ENCODE assay signal across 17 cellular contexts in the genomic region with DNA sequence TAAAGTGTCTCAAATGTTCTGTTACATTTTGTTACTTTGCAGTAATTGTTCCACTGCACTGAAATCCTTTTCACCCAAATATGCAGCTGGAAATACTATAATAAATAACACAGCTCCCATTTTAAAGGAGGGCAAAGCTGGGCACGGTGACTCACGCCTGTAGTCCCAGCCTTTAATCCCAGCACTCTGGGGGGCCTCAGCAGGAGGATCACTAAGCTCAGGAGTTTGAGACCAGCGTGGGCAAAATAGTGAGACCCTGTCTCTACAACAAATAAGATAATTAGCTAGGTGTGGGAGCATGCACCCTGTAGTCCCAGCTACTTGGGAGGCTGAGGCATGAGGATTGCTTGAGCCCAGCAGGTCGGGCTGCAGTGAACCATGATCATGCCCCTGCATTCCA. TPM values are rescaled to one million over a fixed set of nuclear protein-coding genes. Genes with fewer than 3 reads are reported as not detected.
DNase-seq lines count a peak whose midpoint lies in the region; ATAC-seq and TF ChIP-seq lines count a peak whose summit lies in the region.
"Had no signal": no experiment of that assay in that cellular context is flagged by ENCODE, and none has a peak within 500 bp of the region (broad histone marks: within the 10 kb centered on the region; RNA-seq: fewer than 3 reads in every experiment).

No MANE protein-coding gene starts in this region.

- H3K9me2 ChIP-seq in PC-9 (ENCODE audit: insufficient read depth), result no peaks in the 10 kb centered on the region

- H2BK5ac ChIP-seq in H9 (ENCODE audit: insufficient read length, low read length), result no peak overlapping the region

- H3K27me3 ChIP-seq in A673 (replicated peaks; ENCODE audit: insufficient read depth, low read depth, low read length, poor library complexity) (no peaks in the 10 kb centered on the region), H9 (ENCODE audit: insufficient read depth, low read length) (no peaks in the 10 kb centered on the region), PC-9 (ENCODE audit: insufficient read depth, low read depth) (no peaks in the 10 kb centered on the region), suprapubic skin (no peaks in the 10 kb centered on the region)

- H3K4me3 ChIP-seq in A673 (ENCODE audit: low read depth, low read length, poor library complexity, severe bottlenecking) (no peak overlapping the region), PC-9 (no peak overlapping the region), suprapubic skin (no peak overlapping the region)
- H3K4me3 ChIP-seq: HAP-1 had no signal

- no peak overlapping the region for H3K27ac ChIP-seq in A673 (ENCODE audit: low read depth, low read length, poor library complexity, severe bottlenecking)
- no peak overlapping the region for H3K27ac ChIP-seq in H9 (ENCODE audit: insufficient read length, low read depth, low read length)
- H3K27ac ChIP-seq in PC-9, result 0 out of 2 replicates have a peak overlapping the region, but pooled peaks have one; percentile 25
- peak overlapping the region; percentile 17 for H3K27ac ChIP-seq in suprapubic skin
- H3K27ac ChIP-seq: C4-2B had no signal

- no peak overlapping the region for H3K4me3 Mint-ChIP-seq in H9
- H3K4me3 Mint-ChIP-seq: CD4-positive, alpha-beta T cell; IgD-negative memory B cell had no signal

- no peak overlapping the region for H3K4ac ChIP-seq in H9 (ENCODE audit: low read depth, low read length)

- ATAC-seq in GM21576 (IDR thresholded peaks at IDR 0.05; ENCODE audit: unreplicated experiment) (no peak), HG02938 (IDR thresholded peaks at IDR 0.05; ENCODE audit: unreplicated experiment) (no peak)
- ATAC-seq: HepG2 had no signal

- no peak overlapping the region for H3K23ac ChIP-seq in H9 (ENCODE audit: insufficient read length, low read depth, low read length)

- H3K4me2 ChIP-seq in H9 (ENCODE audit: insufficient read depth, insufficient read length, low read length) (no peak overlapping the region), PC-9 (no peak overlapping the region)

- H2BK120ac ChIP-seq in H9 (ENCODE audit: low read depth, low read length, poor library complexity, severe bottlenecking), result peak overlapping the region; percentile 25

- H3K9me3 ChIP-seq in A673 (ENCODE audit: low read depth, low read length, poor library complexity, severe bottlenecking), result no peaks in the 10 kb centered on the region
- H3K9me3 ChIP-seq in H9 (ENCODE audit: control insufficient read depth, low read depth, low read length), result no peaks in the 10 kb centered on the region
- H3K9me3 ChIP-seq in PC-9 (ENCODE audit: insufficient read depth, low read depth), result no peaks in the 10 kb centered on the region
- no peaks in the 10 kb centered on the region for H3K9me3 ChIP-seq in suprapubic skin
- H3K9me3 ChIP-seq: Caco-2, HAP-1 had no signal

- no peak overlapping the region for H3T11ph ChIP-seq in H9 (ENCODE audit: low read length)

- no peak overlapping the region for H2BK15ac ChIP-seq in H9 (ENCODE audit: low read depth, low read length)

- POLR2A ChIA-PET in A673 (lab: Charles Lee; ENCODE audit: low non-redundant PET) (no interaction called here), PC-9 (lab: Charles Lee; ENCODE audit: unreplicated experiment) (no interaction called here)

- no peak overlapping the region for H3K9ac ChIP-seq in H9 (ENCODE audit: extremely low read depth, insufficient read length, low read length)

- H3K23me2 ChIP-seq in H9 (ENCODE audit: insufficient read length, low read depth, low read length, poor library complexity, severe bottlenecking), result no peaks in the 10 kb centered on the region

- H2BK12ac ChIP-seq in H9 (ENCODE audit: insufficient read length, low read depth, low read length), result no peak overlapping the region

- peaks cover 0 to 3% (median 0%) of the 10 kb centered on the region in 3 experiments; a peak in 1 of 7 replicates for H3K36me3 Mint-ChIP-seq in H9 (ENCODE audit: insufficient read depth in 1 of 3, low read depth in 3 of 3)
- H3K36me3 Mint-ChIP-seq: IgD-negative memory B cell had no signal

- H3K36me3 ChIP-seq in A673 (ENCODE audit: insufficient read depth, low read length, poor library complexity, severe bottlenecking) (no peaks in the 10 kb centered on the region), PC-9 (ENCODE audit: low read depth) (no peaks in the 10 kb centered on the region), suprapubic skin (no peaks in the 10 kb centered on the region)
- H3K36me3 ChIP-seq: HAP-1 had no signal

- H4K8ac ChIP-seq in H9 (replicated peaks; ENCODE audit: insufficient read length, low read depth, low read length), result no peak overlapping the region

- no peaks in the 10 kb centered on the region for H3K79me1 ChIP-seq in H9 (ENCODE audit: insufficient read depth, low read depth, low read length, poor library complexity, severe bottlenecking)

- no peak overlapping the region for H3K14ac ChIP-seq in H9 (ENCODE audit: insufficient read depth, low read length)

- no peak overlapping the region for H3K27ac Mint-ChIP-seq in H9
- H3K27ac Mint-ChIP-seq: CD4-positive, alpha-beta T cell; IgD-negative memory B cell had no signal

- no peak overlapping the region for H3K56ac ChIP-seq in H9 (ENCODE audit: insufficient read length, low read depth, low read length)

- H3K9me3 Mint-ChIP-seq in H9, result no peaks in the 10 kb centered on the region
- H3K9me3 Mint-ChIP-seq: CD4-positive, alpha-beta T cell; IgD-negative memory B cell had no signal

- no peak overlapping the region for H2AFZ ChIP-seq in H9 (ENCODE audit: low read length)
- H2AFZ ChIP-seq in PC-9, result no peak overlapping the region

- TF ChIP-seq CTCF in A673 (conservative IDR thresholded peaks at IDR 0.05; ENCODE audit: low read depth, low read length) (no peak), H9 (conservative IDR thresholded peaks at IDR 0.05) (no peak), PC-9 (conservative IDR thresholded peaks at IDR 0.05) (no peak), suprapubic skin (IDR thresholded peaks at IDR 0.05) (no peak)

- CTCF ChIA-PET in A673 (lab: Charles Lee) (no interaction called here), PC-9 (lab: Charles Lee) (no interaction called here)

- intact Hi-C loops in A673 (cut with micrococcal nuclease; ENCODE audit: unreplicated experiment) (no loop called here), PC-9 (cut with micrococcal nuclease; ENCODE audit: unreplicated experiment) (no loop called here)

- H2BK20ac ChIP-seq in H9 (ENCODE audit: low read depth, low read length, poor library complexity, severe bottlenecking), result no peak overlapping the region

- DNase-seq in A673 (ENCODE audit: low spot score), result peak; percentile 46
- DNase-seq in H9, result no peak
- no peak for DNase-seq in PC-9
- DNase-seq in suprapubic skin (ENCODE audit: low spot score in 2 of 2), result no peak
- no peak for DNase-seq in effector CD4-positive, alpha-beta T cell
- DNase-seq: ACHN; Caco-2; CD4-positive, alpha-beta T cell; GDM1; GOT3; KG1 had no signal

- H4K5ac ChIP-seq in H9 (ENCODE audit: insufficient read length, low read depth, low read length), result no peak overlapping the region

- H3K18ac ChIP-seq in H9 (ENCODE audit: insufficient read length, low read depth, low read length), result no peak overlapping the region

- H3K27me3 Mint-ChIP-seq in H9 (ENCODE audit: low read depth), result peaks cover 20% of the 10 kb centered on the region
- H3K27me3 Mint-ChIP-seq: CD4-positive, alpha-beta T cell; IgD-negative memory B cell had no signal

- peaks cover 55% of the 10 kb centered on the region for H3F3A ChIP-seq in PC-9 (ENCODE audit: insufficient read depth, low read depth)

- BruUV-seq in A673 (replicated peaks; lab: Mats Ljungman, UMichigan), result no TSS peak
- BruUV-seq in PC-9 (replicated peaks; lab: Mats Ljungman, UMichigan), result no TSS peak

- no peak for TF ChIP-seq POLR2A in suprapubic skin (IDR thresholded peaks at IDR 0.05)

- TF ChIP-seq EP300 in suprapubic skin (IDR thresholded peaks at IDR 0.05), result no peak

- H3K4me1 Mint-ChIP-seq in H9, result peaks cover 4 to 6% of the 10 kb centered on the region in 2 experiments; a peak in 3 of 4 replicates

- no peaks in the 10 kb centered on the region for H4K20me1 ChIP-seq in H9 (ENCODE audit: control insufficient read depth, insufficient read depth, insufficient read length)
- H4K20me1 ChIP-seq in PC-9 (ENCODE audit: insufficient read depth), result no peaks in the 10 kb centered on the region

- no peaks in the 10 kb centered on the region for H3K4me1 ChIP-seq in A673 (ENCODE audit: insufficient read depth, low read length, poor library complexity, severe bottlenecking)
- H3K4me1 ChIP-seq in H9 (ENCODE audit: insufficient read depth, low read length), result no peaks in the 10 kb centered on the region
- H3K4me1 ChIP-seq in PC-9 (replicated peaks; ENCODE audit: insufficient read depth), result peaks cover 63% of the 10 kb centered on the region
- H3K4me1 ChIP-seq in suprapubic skin, result peaks cover 58% of the 10 kb centered on the region
- H3K4me1 ChIP-seq: HAP-1 had no signal

- WGBS in H9 (ENCODE audit: extremely low coverage, insufficient read length, low lambda C conversion rate), result no CpG with 5 or more reads among the region's 4 CpGs
- 72% methylated on average over 4 of the region's 4 CpGs for whole genome bisulfite sequencing in suprapubic skin

- H2AK5ac ChIP-seq in H9 (ENCODE audit: insufficient read length, low read length), result no peak overlapping the region

- H3K79me2 ChIP-seq in H9 (ENCODE audit: insufficient read depth, low read length) (no peaks in the 10 kb centered on the region), PC-9 (ENCODE audit: low read depth) (peaks cover 6% of the 10 kb centered on the region; the same call in 1 of the 2 replicates)

- H4K91ac ChIP-seq in H9 (ENCODE audit: insufficient read length, low read depth, low read length), result no peak overlapping the region

RNA-seq across cellular contexts. Expression of gene UBAC2, which starts 7.5 kb away (rescaled TPM):
- total RNA-seq in A673 (2021) (45.8 and 46.2 TPM in 2 replicates), H9 (2021) (51.7 and 52.3 TPM in 2 replicates), PC-9 (2021) (80.3 and 82.2 TPM in 2 replicates), suprapubic skin (100 to 1,000 TPM in 2 of 4 donors, 10 to 100 TPM in 2; 67.3 to 111 (median 93.8) TPM)

Comparison
In these comparisons a context has a peak if more than half of its experiments do, and no peak if none do; other contexts are left out.
1. H3K27ac ChIP-seq: peak in PC-9 (single experiment) and suprapubic skin (single experiment); none in A673 (single experiment) and H9 (single experiment).